Comparison of ENCODE assay signal across 8 cellular contexts in the genomic region with DNA sequence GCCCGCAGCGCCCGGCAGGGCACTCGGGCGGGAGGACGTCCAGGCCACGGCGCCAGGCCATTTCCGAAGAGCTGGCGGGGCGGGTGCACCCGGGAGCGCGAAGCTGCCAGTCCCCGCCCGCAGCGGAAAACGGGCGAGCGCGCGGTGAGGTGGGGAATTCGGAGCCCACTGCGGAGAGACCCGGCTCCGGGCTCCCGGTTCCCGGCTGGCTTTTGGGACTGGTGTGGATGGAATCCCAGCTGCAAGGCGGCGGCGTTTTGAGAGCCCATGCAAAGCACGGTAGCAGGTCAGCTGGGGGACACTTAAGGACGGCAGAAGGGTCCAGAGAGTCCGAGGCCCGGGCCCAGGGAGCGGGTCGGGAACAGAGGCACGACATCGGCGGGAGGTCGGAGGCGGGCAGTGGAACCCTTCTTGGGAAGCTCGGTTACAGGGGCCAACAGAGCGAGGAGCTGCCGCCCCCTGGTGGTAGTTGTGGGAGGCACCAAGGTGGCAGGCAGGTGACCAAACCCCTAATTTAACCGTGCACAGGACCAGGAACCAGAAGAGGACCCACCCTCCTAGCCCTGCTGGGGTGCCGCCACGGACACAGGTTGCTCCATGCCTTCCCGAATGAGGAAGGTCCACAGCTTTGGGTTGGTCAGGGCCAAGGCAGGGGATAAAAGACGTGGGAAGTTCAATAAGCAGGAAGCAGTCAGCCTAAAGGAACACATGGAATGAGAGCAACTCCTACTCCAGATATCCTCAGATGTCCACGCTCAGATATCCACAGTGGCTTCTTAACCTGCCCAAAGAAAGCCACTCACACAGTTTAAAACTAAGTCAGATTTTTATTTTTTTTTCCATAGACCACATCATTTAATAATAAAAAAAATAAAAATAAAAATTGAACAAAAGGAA. TPM values are rescaled to one million over a fixed set of nuclear protein-coding genes. Genes with fewer than 3 reads are reported as not detected.
DNase-seq lines count a peak whose midpoint lies in the region; ATAC-seq lines count a peak whose summit lies in the region.

No MANE protein-coding gene starts in this region.

- H3K27me3 ChIP-seq in mucosa of stomach (ENCODE audit: control insufficient read depth, insufficient read depth, low read length), result peaks cover 4% of the 10 kb centered on the region

- peak overlapping the region; percentile 83 for H3K4me3 Mint-ChIP-seq in activated CD8-positive, alpha-beta T cell treated with anti-CD3 and anti-CD28 coated beads, Interleukin-2, amount 10 ng/mL, durations not matched to agents 7 days and 5 days

- peaks cover 16% of the 10 kb centered on the region for H3K4me1 ChIP-seq in mucosa of stomach (ENCODE audit: control insufficient read depth, insufficient read depth, low read length)

- no peaks in the 10 kb centered on the region for H3K9me3 Mint-ChIP-seq in activated CD8-positive, alpha-beta T cell treated with anti-CD3 and anti-CD28 coated beads, Interleukin-2, amount 10 ng/mL, durations not matched to agents 7 days and 5 days (ENCODE audit: insufficient read depth)

- H3K4me1 Mint-ChIP-seq in activated CD8-positive, alpha-beta T cell treated with anti-CD3 and anti-CD28 coated beads, Interleukin-2, amount 10 ng/mL, durations not matched to agents 7 days and 5 days (ENCODE audit: low read depth), result peaks cover 18% of the 10 kb centered on the region

- peaks cover 36% of the 10 kb centered on the region for H3K36me3 Mint-ChIP-seq in activated CD8-positive, alpha-beta T cell treated with anti-CD3 and anti-CD28 coated beads, Interleukin-2, amount 10 ng/mL, durations not matched to agents 7 days and 5 days (ENCODE audit: low read depth)

- H3K9me3 ChIP-seq in mucosa of stomach (ENCODE audit: control insufficient read depth, low read length), result no peaks in the 10 kb centered on the region

- H3K27ac Mint-ChIP-seq in activated CD8-positive, alpha-beta T cell treated with anti-CD3 and anti-CD28 coated beads, Interleukin-2, amount 10 ng/mL, durations not matched to agents 7 days and 5 days, result peak overlapping the region; percentile 34

- peak; percentile 56 for ATAC-seq in GM19397 (IDR thresholded peaks at IDR 0.05; ENCODE audit: unreplicated experiment)
- peak; percentile 76 for ATAC-seq in activated CD8-positive, alpha-beta T cell treated with anti-CD3 and anti-CD28 coated beads, Interleukin-2, amount 10 ng/mL, durations not matched to agents 7 days and 5 days

- peaks cover 16% of the 10 kb centered on the region for H3K36me3 ChIP-seq in mucosa of stomach (ENCODE audit: control insufficient read depth, insufficient read depth, low read length)

- CTCF ChIA-PET in activated CD8-positive, alpha-beta T cell treated with anti-CD3 and anti-CD28 coated beads, Interleukin-2, amount 10 ng/mL, durations not matched to agents 7 days and 5 days (lab: Charles Lee), result interaction anchor here (0.6 to 17.4 kb wide), 49 partner anchors 10 to 1183 kb away, joined by 3 to 489 read pairs (median 5); partner anchors contain the start of genes ACIN1, AJUBA, C14orf119 and PABPN1

- DNase-seq in AG08395 (ENCODE audit: low spot score) (peak; percentile 85), HS-27A (ENCODE audit: low read depth) (peak; percentile 83), epidermal melanocyte (ENCODE audit: insufficient read length, low spot score) (peak; percentile 96), MV-4-11 (lab: John Stamatoyannopoulos, UW) (no peak)
- peak; percentile 91 for DNase-seq in activated CD8-positive, alpha-beta T cell treated with anti-CD3 and anti-CD28 coated beads, Interleukin-2, amount 10 ng/mL, durations not matched to agents 7 days and 5 days
- peak; percentile 74 for DNase-seq in stimulated activated CD8-positive, alpha-beta memory T cell treated with anti-CD3 and anti-CD28 coated beads, Interleukin-7, amount 100 ng/mL, for 24 hours (ENCODE audit: low read depth)

- H3K4me3 ChIP-seq in mucosa of stomach (ENCODE audit: low read length), result peak overlapping the region; percentile 36

- peak overlapping the region; percentile 50 for H3K9ac ChIP-seq in mucosa of stomach (ENCODE audit: low read length)

- peaks cover 9% of the 10 kb centered on the region for H3K27me3 Mint-ChIP-seq in activated CD8-positive, alpha-beta T cell treated with anti-CD3 and anti-CD28 coated beads, Interleukin-2, amount 10 ng/mL, durations not matched to agents 7 days and 5 days (ENCODE audit: low read depth)

- POLR2A ChIA-PET in activated CD8-positive, alpha-beta T cell treated with anti-CD3 and anti-CD28 coated beads, Interleukin-2, amount 10 ng/mL, durations not matched to agents 7 days and 5 days (lab: Charles Lee), result interaction anchor here (0.6 to 1.3 kb wide), 6 partner anchors 11 to 248 kb away, joined by 3 to 9 read pairs (median 4); partner anchors contain the start of genes ACIN1 and C14orf119

RNA-seq across cellular contexts. Expression of gene CDH24, which starts 0.7 kb away (rescaled TPM):
- 1 to 10 TPM; 1.6 to 1.8 TPM for total RNA-seq in activated CD8-positive, alpha-beta T cell treated with anti-CD3 and anti-CD28 coated beads, Interleukin-2, amount 10 ng/mL, durations not matched to agents 7 days and 5 days

RNA-seq across cellular contexts. Expression of gene PSMB11, which starts 16.0 kb away (rescaled TPM):
- not detected for total RNA-seq in activated CD8-positive, alpha-beta T cell treated with anti-CD3 and anti-CD28 coated beads, Interleukin-2, amount 10 ng/mL, durations not matched to agents 7 days and 5 days

RNA-seq across cellular contexts. Expression of gene PSMB5, which starts 23.3 kb away (rescaled TPM):
- 10 to 100 TPM; 64.5 to 74.5 TPM for total RNA-seq in activated CD8-positive, alpha-beta T cell treated with anti-CD3 and anti-CD28 coated beads, Interleukin-2, amount 10 ng/mL, durations not matched to agents 7 days and 5 days

RNA-seq across cellular contexts. Expression of gene ACIN1, which starts 36.9 kb away (rescaled TPM):
- 100 to 1,000 TPM; 161 to 177 TPM for total RNA-seq in activated CD8-positive, alpha-beta T cell treated with anti-CD3 and anti-CD28 coated beads, Interleukin-2, amount 10 ng/mL, durations not matched to agents 7 days and 5 days

RNA-seq across cellular contexts. Expression of gene C14orf119, which starts 37.3 kb away (rescaled TPM):
- 10 to 100 TPM; 46.0 to 47.0 TPM for total RNA-seq in activated CD8-positive, alpha-beta T cell treated with anti-CD3 and anti-CD28 coated beads, Interleukin-2, amount 10 ng/mL, durations not matched to agents 7 days and 5 days
